In the genomic region with DNA sequence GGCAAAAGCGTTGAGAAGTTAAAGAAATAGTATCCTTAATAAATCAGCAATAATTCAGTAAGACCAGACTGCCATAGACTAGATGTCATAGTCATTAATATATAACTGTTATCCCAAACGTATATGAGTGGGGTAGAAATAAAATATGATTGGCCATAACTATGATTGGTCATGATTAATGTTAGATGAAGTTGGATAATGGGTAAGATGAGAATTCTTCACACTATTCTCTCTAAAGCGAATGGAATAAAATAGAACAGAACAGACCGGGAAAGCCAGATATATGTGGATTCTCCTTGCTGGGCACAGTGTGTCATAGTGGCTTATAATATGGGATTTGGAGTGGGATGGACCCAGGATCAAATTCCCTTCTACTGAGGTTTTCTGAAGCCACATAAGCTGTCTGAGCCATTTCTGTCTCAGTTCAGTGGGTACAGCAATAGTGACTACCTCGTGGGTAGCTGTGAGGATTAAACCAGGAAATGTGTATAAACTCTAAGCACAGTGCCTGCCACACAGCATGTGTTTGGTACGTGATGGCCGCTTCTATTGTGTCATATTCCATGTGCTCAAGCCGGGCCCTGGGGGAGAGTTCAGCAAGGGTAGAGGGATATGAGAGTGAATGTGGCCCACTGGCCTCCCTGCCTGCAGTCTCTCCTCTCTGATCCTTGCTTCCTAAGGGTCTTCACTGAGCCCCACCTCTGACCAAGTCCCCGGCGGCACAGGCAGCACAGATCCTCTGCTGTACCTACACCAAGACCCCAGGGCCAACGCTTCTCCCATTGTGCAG, we compare ENCODE assay signal across 1 cellular context.
TF ChIP-seq lines count a peak whose summit lies in the region.

No MANE protein-coding gene starts in this region.

TF ChIP-seq in HepG2, 621 proteins besides CTCF, POLR2A, EP300 and RAD21 (continued from another document):
- TF ChIP-seq, protein P1, sequence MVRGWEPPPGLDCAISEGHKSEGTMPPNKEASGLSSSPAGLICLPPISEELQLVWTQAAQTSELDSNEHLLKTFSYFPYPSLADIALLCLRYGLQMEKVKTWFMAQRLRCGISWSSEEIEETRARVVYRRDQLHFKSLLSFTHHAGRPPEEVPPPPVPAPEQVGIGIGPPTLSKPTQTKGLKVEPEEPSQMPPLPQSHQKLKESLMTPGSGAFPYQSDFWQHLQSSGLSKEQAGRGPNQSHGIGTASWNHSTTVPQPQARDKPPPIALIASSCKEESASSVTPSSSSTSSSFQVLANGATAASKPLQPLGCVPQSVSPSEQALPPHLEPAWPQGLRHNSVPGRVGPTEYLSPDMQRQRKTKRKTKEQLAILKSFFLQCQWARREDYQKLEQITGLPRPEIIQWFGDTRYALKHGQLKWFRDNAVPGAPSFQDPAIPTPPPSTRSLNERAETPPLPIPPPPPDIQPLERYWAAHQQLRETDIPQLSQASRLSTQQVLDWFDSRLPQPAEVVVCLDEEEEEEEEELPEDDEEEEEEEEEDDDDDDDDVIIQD (CRISPR knock-in tag; IDR thresholded peaks at IDR 0.05; ENCODE audit: low read depth) = no peak
- TF ChIP-seq NCOA5 (CRISPR knock-in tag; IDR thresholded peaks at IDR 0.05) (no peak), ZNF343 (CRISPR knock-in tag; IDR thresholded peaks at IDR 0.05) (no peak), MIER3 (CRISPR knock-in tag; IDR thresholded peaks at IDR 0.05; ENCODE audit: borderline replicate concordance) (no peak)
TF ChIP-seq in HepG2: peak in this region for 16.
